24 cellular contexts compared by ENCODE assay signal in the genomic region with DNA sequence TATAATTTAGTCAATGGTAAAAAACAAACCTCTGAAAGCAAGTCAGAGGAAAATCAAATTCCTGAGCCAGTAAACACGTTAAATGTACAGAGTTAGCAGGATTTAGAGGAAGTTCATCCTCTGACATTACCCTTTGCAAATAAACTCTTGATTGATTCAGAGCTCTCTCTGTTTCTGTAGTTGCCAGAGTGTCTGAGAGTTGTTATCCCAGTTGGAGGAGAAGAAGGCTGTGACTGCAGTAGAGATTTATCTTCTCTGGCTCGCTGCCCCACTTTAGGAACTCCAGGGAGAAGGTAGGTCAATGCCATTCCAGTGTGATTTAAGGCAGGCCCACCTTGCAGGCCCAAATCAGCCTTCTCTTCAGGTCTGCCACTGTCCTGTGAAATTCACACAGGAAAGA. TPM values are rescaled to one million over a fixed set of nuclear protein-coding genes. Genes with fewer than 3 reads are reported as not detected.
A peak's percentile ranks its signal among the peaks of the same experiment; 100 is the strongest.
DNase-seq lines count a peak whose midpoint lies in the region; ATAC-seq and TF ChIP-seq lines count a peak whose summit lies in the region.
"Had no signal": no experiment of that assay in that cellular context is flagged by ENCODE, and none has a peak within 500 bp of the region (broad histone marks: within the 10 kb centered on the region; RNA-seq: fewer than 3 reads in every experiment).

No MANE protein-coding gene starts in this region.

- no peak overlapping the region for H3K4me3 ChIP-seq in HEK293 (ENCODE audit: low read depth, low read length)
- H3K4me3 ChIP-seq in trophoblast cell (ENCODE audit: low read depth, low read length) = no peak overlapping the region
- H3K4me3 ChIP-seq in prostate gland = no peak overlapping the region
- H3K4me3 ChIP-seq: A549; BLaER1 treated with 17β-estradiol and CSF1 and Interleukin-3, amounts not matched to agents 10 nM and 100 nM; PC-9; SJCRH30 had no signal

- no peak for DNase-seq in mesothelial cell of epicardium (ENCODE audit: low spot score in 2 of 2, unreplicated experiment in 2 of 2)
- DNase-seq in trophoblast cell = no peak
- DNase-seq in activated CD8-positive, alpha-beta memory T cell treated with anti-CD3 and anti-CD28 coated beads, Interleukin-2, amount 50 U/mL, for 4 hours = no peak
- no peak for DNase-seq in prostate gland (ENCODE audit: low spot score)
- DNase-seq in superior temporal gyrus (ENCODE audit: extremely low spot score) = no peak
- DNase-seq: AML-193; CD4-positive, alpha-beta T cell; HCEC 1CT; Karpas-422; NCI-H1092 treated with DMSO at 0.1 percent for 48 hours; NCI-H1436 treated with DMSO at 0.1 percent for 48 hours; NCI-H1930; NCI-H2107; NCI-H524 treated with DMSO at 0.1 percent for 48 hours; PC-9 had no signal

- H3K4me1 ChIP-seq in HEK293 (ENCODE audit: control insufficient read depth, insufficient read depth, low read length) = peaks cover 25% of the 10 kb centered on the region
- peaks cover 4 to 12% of the 10 kb centered on the region in 2 experiments for H3K4me1 ChIP-seq in trophoblast cell (ENCODE audit: control insufficient read depth in 1 of 2, insufficient read depth in 2 of 2, low read length in 2 of 2)
- H3K4me1 ChIP-seq in prostate gland (replicated peaks) = no peaks in the 10 kb centered on the region
- H3K4me1 ChIP-seq: A549 had no signal

- TF ChIP-seq CTCF in HEK293 (tag by site-specific recombination; IDR thresholded peaks at IDR 0.05) (no peak), VCaP (conservative IDR thresholded peaks at IDR 0.05) (no peak), mesothelial cell of epicardium (IDR thresholded peaks at IDR 0.05; ENCODE audit: unreplicated experiment) (no peak), prostate gland (IDR thresholded peaks at IDR 0.05) (no peak)

- H2AFZ ChIP-seq in trophoblast cell (ENCODE audit: insufficient read depth, low read length, poor library complexity) = no peak overlapping the region
- H2AFZ ChIP-seq: PC-9 had no signal

- H3K4me1 Mint-ChIP-seq in mesothelial cell of epicardium = peaks cover 89% of the 10 kb centered on the region

- no peak overlapping the region for H4K8ac ChIP-seq in trophoblast cell (ENCODE audit: low read depth, low read length)

- H4K91ac ChIP-seq in trophoblast cell (ENCODE audit: low read depth, low read length) = peak overlapping the region; percentile 55

- no peak overlapping the region for H3K18ac ChIP-seq in trophoblast cell (ENCODE audit: low read length)

- H3K27ac ChIP-seq in HEK293 (ENCODE audit: extremely low read depth, low read depth, low read length) = peak overlapping the region; percentile 66; the same call in 1 of the 2 replicates
- H3K27ac ChIP-seq in VCaP = 0 out of 2 replicates have a peak overlapping the region, but pooled peaks have one; percentile 2
- H3K27ac ChIP-seq in trophoblast cell (ENCODE audit: low read depth, low read length) = peak overlapping the region; percentile 65
- H3K27ac ChIP-seq in prostate gland = no peak overlapping the region
- H3K27ac ChIP-seq: A549; BLaER1 treated with 17β-estradiol and CSF1 and Interleukin-3, amounts not matched to agents 10 nM and 100 nM; PC-9; SJCRH30 had no signal

- H3K4me3 Mint-ChIP-seq in mesothelial cell of epicardium = no peak overlapping the region
- H3K4me3 Mint-ChIP-seq: CD4-positive, alpha-beta T cell had no signal

- H3K9me3 Mint-ChIP-seq in mesothelial cell of epicardium = no peaks in the 10 kb centered on the region
- H3K9me3 Mint-ChIP-seq: CD4-positive, alpha-beta T cell had no signal

- H3K23ac ChIP-seq in trophoblast cell (ENCODE audit: low read length) = no peak overlapping the region

- peak overlapping the region; percentile 68 for H2BK5ac ChIP-seq in trophoblast cell (ENCODE audit: low read depth, low read length, poor library complexity)

- peaks cover 13% of the 10 kb centered on the region for H3K79me1 ChIP-seq in trophoblast cell (ENCODE audit: low read length)

- H3K27me3 ChIP-seq in trophoblast cell (ENCODE audit: insufficient read depth, low read length) (no peaks in the 10 kb centered on the region), prostate gland (replicated peaks; ENCODE audit: insufficient read depth) (no peaks in the 10 kb centered on the region)
- H3K27me3 ChIP-seq: SJCRH30 had no signal

- H3K79me2 ChIP-seq in trophoblast cell (ENCODE audit: control insufficient read depth, insufficient read depth, low read length, poor library complexity) = no peaks in the 10 kb centered on the region

- H2AK5ac ChIP-seq in trophoblast cell (ENCODE audit: low read length) = peak overlapping the region; percentile 54

- H4K12ac ChIP-seq in trophoblast cell (ENCODE audit: low read depth, low read length) = no peak overlapping the region

- no peak overlapping the region for H3K4ac ChIP-seq in trophoblast cell (ENCODE audit: low read depth, low read length)

- no peak overlapping the region for H3K9ac ChIP-seq in trophoblast cell (ENCODE audit: low read length)
- H3K9ac ChIP-seq: BLaER1 treated with 17β-estradiol and CSF1 and Interleukin-3, amounts not matched to agents 10 nM and 100 nM had no signal

- H3K36me3 ChIP-seq in HEK293 (ENCODE audit: control insufficient read depth in 2 of 2, insufficient read depth in 1 of 2, low read length in 2 of 2) = no peaks in the 10 kb centered on the region
- H3K36me3 ChIP-seq in trophoblast cell (ENCODE audit: control insufficient read depth in 1 of 2, insufficient read depth in 2 of 2, low read length in 2 of 2) = no peaks in the 10 kb centered on the region
- H3K36me3 ChIP-seq in prostate gland = no peaks in the 10 kb centered on the region
- H3K36me3 ChIP-seq: BLaER1 treated with 17β-estradiol and CSF1 and Interleukin-3, amounts not matched to agents 10 nM and 100 nM; SJCRH30 had no signal

- H3K36me3 Mint-ChIP-seq in mesothelial cell of epicardium = no peaks in the 10 kb centered on the region

- H3K9me3 ChIP-seq in HEK293 (ENCODE audit: control insufficient read depth, insufficient read depth, low read depth, low read length) (no peaks in the 10 kb centered on the region), trophoblast cell (ENCODE audit: insufficient read depth, low read depth, low read length) (no peaks in the 10 kb centered on the region), prostate gland (no peaks in the 10 kb centered on the region)
- H3K9me3 ChIP-seq: A549; BLaER1 treated with 17β-estradiol and CSF1 and Interleukin-3, amounts not matched to agents 10 nM and 100 nM; SJCRH30 had no signal

- peak overlapping the region; percentile 83 for H3K27ac Mint-ChIP-seq in mesothelial cell of epicardium
- H3K27ac Mint-ChIP-seq: CD4-positive, alpha-beta T cell had no signal

- peak overlapping the region; percentile 80 for H2BK120ac ChIP-seq in trophoblast cell (ENCODE audit: insufficient read depth, low read length, poor library complexity)

- peak overlapping the region; percentile 71 for H2BK12ac ChIP-seq in trophoblast cell (ENCODE audit: low read length)

- POLR2A ChIA-PET in HEK293 (lab: Yijun Ruan, JAX) = no interaction called here

- H3K4me2 ChIP-seq in trophoblast cell (ENCODE audit: low read length) = no peak overlapping the region
- H3K4me2 ChIP-seq: A549, PC-9 had no signal

- intact Hi-C loops in prostate gland (cut with DNase I) = no loop called here

- no CpG with 5 or more reads among the region's 2 CpGs for WGBS in trophoblast cell (ENCODE audit: extremely low coverage, insufficient coverage, insufficient read length)
- 58% methylated on average over 2 of the region's 2 CpGs for WGBS in prostate gland

- no peak overlapping the region for H3K14ac ChIP-seq in trophoblast cell (ENCODE audit: low read length)

- no peak for ATAC-seq in HG02588 (IDR thresholded peaks at IDR 0.05; ENCODE audit: unreplicated experiment)
- ATAC-seq: A549, HepG2, Right ventricle myocardium inferior had no signal

- no peaks in the 10 kb centered on the region for H3K27me3 Mint-ChIP-seq in mesothelial cell of epicardium (ENCODE audit: low read depth)
- H3K27me3 Mint-ChIP-seq: CD4-positive, alpha-beta T cell had no signal

- TF ChIP-seq POLR2A in prostate gland (IDR thresholded peaks at IDR 0.05) = no peak

- CTCF ChIA-PET in HEK293 (lab: Yijun Ruan, JAX) = interaction anchor here (0.6 kb wide), 1 partner anchor 110 kb away, joined by 3 read pairs; no protein-coding TSS in a partner anchor

TF ChIP-seq in HEK293, 187 proteins besides CTCF, POLR2A, EP300 and RAD21:
- no peak for TF ChIP-seq ZNF664 (tag by site-specific recombination; IDR thresholded peaks at IDR 0.05)
- TF ChIP-seq, protein P1, sequence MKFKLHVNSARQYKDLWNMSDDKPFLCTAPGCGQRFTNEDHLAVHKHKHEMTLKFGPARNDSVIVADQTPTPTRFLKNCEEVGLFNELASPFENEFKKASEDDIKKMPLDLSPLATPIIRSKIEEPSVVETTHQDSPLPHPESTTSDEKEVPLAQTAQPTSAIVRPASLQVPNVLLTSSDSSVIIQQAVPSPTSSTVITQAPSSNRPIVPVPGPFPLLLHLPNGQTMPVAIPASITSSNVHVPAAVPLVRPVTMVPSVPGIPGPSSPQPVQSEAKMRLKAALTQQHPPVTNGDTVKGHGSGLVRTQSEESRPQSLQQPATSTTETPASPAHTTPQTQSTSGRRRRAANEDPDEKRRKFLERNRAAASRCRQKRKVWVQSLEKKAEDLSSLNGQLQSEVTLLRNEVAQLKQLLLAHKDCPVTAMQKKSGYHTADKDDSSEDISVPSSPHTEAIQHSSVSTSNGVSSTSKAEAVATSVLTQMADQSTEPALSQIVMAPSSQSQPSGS (tag by site-specific recombination; IDR thresholded peaks at IDR 0.05; ENCODE audit: low read depth) = no peak
- no peak for TF ChIP-seq ZNF621 (tag by site-specific recombination; IDR thresholded peaks at IDR 0.05)
- no peak for TF ChIP-seq ZNF140 (tag by site-specific recombination; IDR thresholded peaks at IDR 0.05)
- TF ChIP-seq ZNF561 (tag by site-specific recombination; IDR thresholded peaks at IDR 0.05; ENCODE audit: borderline replicate concordance) = no peak
- TF ChIP-seq, protein P2, sequence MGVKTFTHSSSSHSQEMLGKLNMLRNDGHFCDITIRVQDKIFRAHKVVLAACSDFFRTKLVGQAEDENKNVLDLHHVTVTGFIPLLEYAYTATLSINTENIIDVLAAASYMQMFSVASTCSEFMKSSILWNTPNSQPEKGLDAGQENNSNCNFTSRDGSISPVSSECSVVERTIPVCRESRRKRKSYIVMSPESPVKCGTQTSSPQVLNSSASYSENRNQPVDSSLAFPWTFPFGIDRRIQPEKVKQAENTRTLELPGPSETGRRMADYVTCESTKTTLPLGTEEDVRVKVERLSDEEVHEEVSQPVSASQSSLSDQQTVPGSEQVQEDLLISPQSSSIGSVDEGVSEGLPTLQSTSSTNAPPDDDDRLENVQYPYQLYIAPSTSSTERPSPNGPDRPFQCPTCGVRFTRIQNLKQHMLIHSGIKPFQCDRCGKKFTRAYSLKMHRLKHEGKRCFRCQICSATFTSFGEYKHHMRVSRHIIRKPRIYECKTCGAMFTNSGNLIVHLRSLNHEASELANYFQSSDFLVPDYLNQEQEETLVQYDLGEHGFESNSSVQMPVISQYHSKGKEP (tag by site-specific recombination; IDR thresholded peaks at IDR 0.05) = no peak
- no peak for TF ChIP-seq ZNF677 (tag by site-specific recombination; IDR thresholded peaks at IDR 0.05)
- TF ChIP-seq ZEB2 (tag by site-specific recombination; IDR thresholded peaks at IDR 0.05) = no peak
TF ChIP-seq in HEK293: peak in this region for 0.

RNA-seq across cellular contexts. Expression of a gene that starts 6.2 kb away (rescaled TPM):
- total RNA-seq in mesothelial cell of epicardium = 343 to 361 TPM (median 359 TPM) in 3 replicates
- polyA plus RNA-seq in trophoblast cell (2013) = 106 and 109 TPM in 2 replicates
- total RNA-seq in prostate gland = 10 to 100 TPM; 27.9 to 60.1 TPM
- total RNA-seq: G401 had no signal

Comparison
In these comparisons a context has a peak if more than half of its experiments do, and no peak if none do; other contexts are left out.
1. H3K27ac ChIP-seq: peak in HEK293 (single experiment), VCaP (single experiment) and trophoblast cell (single experiment); none in prostate gland (0 of 2).